8 cellular contexts compared by ENCODE assay signal in genomic region chr19:56066152-56067023, GRCh38. TPM values are rescaled to one million over a fixed set of nuclear protein-coding genes. Genes with fewer than 3 reads are reported as not detected.
DNase-seq lines count a peak whose midpoint lies in the region; ATAC-seq and TF ChIP-seq lines count a peak whose summit lies in the region.

No MANE protein-coding gene starts in this region.

- H3K4me3 ChIP-seq in HFF-Myc (replicated peaks; ENCODE audit: low read depth, low read length): no peak overlapping the region
- H3K4me3 ChIP-seq in naive thymus-derived CD4-positive, alpha-beta T cell (ENCODE audit: low read length): peak overlapping the region; percentile 38

- TF ChIP-seq CTCF in HFF-Myc (IDR thresholded peaks at IDR 0.05; ENCODE audit: low read depth, low read length, missing control alignments): peak; percentile 89

- peaks cover 4 to 14% (median 12%) of the 10 kb centered on the region in 7 donors for H3K4me1 Mint-ChIP-seq in naive thymus-derived CD4-positive, alpha-beta T cell
- H3K4me1 Mint-ChIP-seq in stimulated activated effector memory CD8-positive, alpha-beta T cell treated with anti-CD3 and anti-CD28 coated beads, Interleukin-12 subunit alpha, Interleukin-12 subunit beta, amount 100 ng/mL, for 72 hours: peaks cover 12% of the 10 kb centered on the region

- no peaks in the 10 kb centered on the region for H3K36me3 Mint-ChIP-seq in naive thymus-derived CD4-positive, alpha-beta T cell
- H3K36me3 Mint-ChIP-seq in stimulated activated effector memory CD8-positive, alpha-beta T cell treated with anti-CD3 and anti-CD28 coated beads, Interleukin-12 subunit alpha, Interleukin-12 subunit beta, amount 100 ng/mL, for 72 hours: no peaks in the 10 kb centered on the region

- DNase-seq in COLO668 (lab: John Stamatoyannopoulos, UW; ENCODE audit: unreplicated experiment): peak; percentile 47
- no peak for DNase-seq in HFF-Myc (ENCODE audit: extremely low read depth, low read depth)
- peak; percentile 42 for DNase-seq in NCI-H526 treated with DMSO at 0.1 percent for 48 hours (lab: John Stamatoyannopoulos, UW)
- DNase-seq in activated CD8-positive, alpha-beta memory T cell treated with anti-CD3 and anti-CD28 coated beads, Interleukin-2, amount 50 U/mL, for 4 hours: peak; percentile 63
- DNase-seq in epidermal melanocyte (ENCODE audit: insufficient read length, low spot score): peak; percentile 53
- peak; percentile 38 to 67 (median 58) for DNase-seq in naive thymus-derived CD4-positive, alpha-beta T cell
- DNase-seq in stimulated activated effector memory CD8-positive, alpha-beta T cell treated with anti-CD3 and anti-CD28 coated beads, Interleukin-12 subunit alpha, Interleukin-12 subunit beta, amount 100 ng/mL, for 72 hours (ENCODE audit: low spot score in 2 of 2): peak; percentile 52 to 78

- H3K27me3 ChIP-seq in naive thymus-derived CD4-positive, alpha-beta T cell (ENCODE audit: control insufficient read depth in 2 of 2, insufficient read depth in 2 of 2, low read length in 2 of 2): no peaks in the 10 kb centered on the region

- H3K9me3 Mint-ChIP-seq in naive thymus-derived CD4-positive, alpha-beta T cell: peaks cover 0 to 7% (median 0%) of the 10 kb centered on the region in 11 donors
- H3K9me3 Mint-ChIP-seq in stimulated activated effector memory CD8-positive, alpha-beta T cell treated with anti-CD3 and anti-CD28 coated beads, Interleukin-12 subunit alpha, Interleukin-12 subunit beta, amount 100 ng/mL, for 72 hours: no peaks in the 10 kb centered on the region

- ATAC-seq in naive thymus-derived CD4-positive, alpha-beta T cell: peak; percentile 74
- ATAC-seq in stimulated activated effector memory CD8-positive, alpha-beta T cell treated with anti-CD3 and anti-CD28 coated beads, Interleukin-12 subunit alpha, Interleukin-12 subunit beta, amount 100 ng/mL, for 72 hours: peak; percentile 63
- ATAC-seq in GM18861 (IDR thresholded peaks at IDR 0.05; ENCODE audit: unreplicated experiment): no peak

- no peaks in the 10 kb centered on the region for H3K36me3 ChIP-seq in naive thymus-derived CD4-positive, alpha-beta T cell (ENCODE audit: control insufficient read depth in 2 of 3, insufficient read depth in 3 of 3, low read length in 3 of 3)

- intact Hi-C loops in naive thymus-derived CD4-positive, alpha-beta T cell (cut with micrococcal nuclease): loop anchor here (1.0 to 5.0 kb wide), 8 partner anchors 106 to 434 kb away; no protein-coding TSS in a partner anchor

- POLR2A ChIA-PET in naive thymus-derived CD4-positive, alpha-beta T cell (lab: Charles Lee): no interaction called here

- CTCF ChIA-PET in naive thymus-derived CD4-positive, alpha-beta T cell (lab: Charles Lee): interaction anchor here (0.6 to 2.2 kb wide), 15 partner anchors 9 to 943 kb away, joined by 3 to 11 read pairs (median 4); partner anchors contain the start of gene ZNF444

- H3K27ac Mint-ChIP-seq in naive thymus-derived CD4-positive, alpha-beta T cell: peak overlapping the region in 1 of 9 donors; percentile 17
- H3K27ac Mint-ChIP-seq in stimulated activated effector memory CD8-positive, alpha-beta T cell treated with anti-CD3 and anti-CD28 coated beads, Interleukin-12 subunit alpha, Interleukin-12 subunit beta, amount 100 ng/mL, for 72 hours: no peak overlapping the region

- H3K4me3 Mint-ChIP-seq in naive thymus-derived CD4-positive, alpha-beta T cell: peak overlapping the region; percentile 44 to 80 (median 74)
- peak overlapping the region; percentile 63 for H3K4me3 Mint-ChIP-seq in stimulated activated effector memory CD8-positive, alpha-beta T cell treated with anti-CD3 and anti-CD28 coated beads, Interleukin-12 subunit alpha, Interleukin-12 subunit beta, amount 100 ng/mL, for 72 hours

- H3K27me3 Mint-ChIP-seq in naive thymus-derived CD4-positive, alpha-beta T cell: peaks cover 0 to 45% (median 38%) of the 10 kb centered on the region in 5 donors

- no peak overlapping the region for H3K27ac ChIP-seq in naive thymus-derived CD4-positive, alpha-beta T cell (ENCODE audit: low read depth, low read length)

- no peaks in the 10 kb centered on the region for H3K4me1 ChIP-seq in naive thymus-derived CD4-positive, alpha-beta T cell (ENCODE audit: control insufficient read depth in 2 of 2, insufficient read depth in 2 of 2, low read length in 2 of 2)

- no peaks in the 10 kb centered on the region for H3K9me3 ChIP-seq in naive thymus-derived CD4-positive, alpha-beta T cell (ENCODE audit: control insufficient read depth in 2 of 3, low read length in 3 of 3)

RNA-seq across cellular contexts. Expression of gene ZNF787, which starts 54.7 kb away (rescaled TPM):
- 10 to 100 TPM; 19.7 to 41.2 (median 33.0) TPM for total RNA-seq in naive thymus-derived CD4-positive, alpha-beta T cell
- 1 to 10 TPM; 1.5 to 2.4 TPM for polyA plus RNA-seq in naive thymus-derived CD4-positive, alpha-beta T cell
